ENCODE assay signal across 8 cellular contexts in genomic region chr18:80108739-80109675, GRCh38. TPM values are rescaled to one million over a fixed set of nuclear protein-coding genes. Genes with fewer than 3 reads are reported as not detected.
DNase-seq lines count a peak whose midpoint lies in the region; ATAC-seq and TF ChIP-seq lines count a peak whose summit lies in the region.

Gene ADNP2 (plus strand): TSS chr18:80109262. CDS start chr18:80117543, 8,281 bp downstream.

- H3K27me3 ChIP-seq in adipocyte (replicated peaks; ENCODE audit: control insufficient read depth, insufficient read depth, low read length) = no peaks in the 10 kb centered on the region
- no peaks in the 10 kb centered on the region for H3K27me3 ChIP-seq in upper lobe of right lung

- H3K36me3 ChIP-seq in adipocyte (ENCODE audit: control insufficient read depth, insufficient read depth, low read length, severe bottlenecking) (no peaks in the 10 kb centered on the region), upper lobe of right lung (no peaks in the 10 kb centered on the region)

- H3K9ac ChIP-seq in adipocyte (ENCODE audit: low read length) = peak within 1 kb of the TSS; percentile 80

- TF ChIP-seq CTCF in GM12864 (IDR thresholded peaks at IDR 0.05; ENCODE audit: low read depth, low read length, missing control alignments) (no peak), upper lobe of right lung (IDR thresholded peaks at IDR 0.05) (no peak)

- H3K4me3 ChIP-seq in GM12864 (ENCODE audit: low read depth, low read length) (peak within 1 kb of the TSS; percentile 90), adipocyte (ENCODE audit: low read length) (peak within 1 kb of the TSS; percentile 90), upper lobe of right lung (peak within 1 kb of the TSS; percentile 72)

- intact Hi-C loops in left cardiac atrium (cut with DNase I) (no loop called here), posterior vena cava (cut with DNase I) (loop anchor here in 1 of 2 donors (5.0 kb wide), 1 partner anchor 77 kb away; the partner anchor contains the start of gene RBFA), upper lobe of right lung (cut with DNase I) (no loop called here)

- peak within 1 kb of the TSS; percentile 94 for H3K27ac ChIP-seq in upper lobe of right lung

- DNase-seq in GM12864 (ENCODE audit: low read depth) (peak; percentile 75), NCI-H1105 treated with DMSO at 0.1 percent for 48 hours (lab: John Stamatoyannopoulos, UW) (peak; percentile 76), T follicular helper cell (ENCODE audit: low read depth) (peak; percentile 76), adipocyte (ENCODE audit: low read depth) (peak; percentile 97), left cardiac atrium (peak; percentile 88), posterior vena cava (ENCODE audit: low spot score) (peak; percentile 95), upper lobe of right lung (peak; percentile 89)

- peak; percentile 69 for ATAC-seq in HG02642 (IDR thresholded peaks at IDR 0.05; ENCODE audit: poor library complexity, unreplicated experiment)
- peak; percentile 91 to 95 for ATAC-seq in left cardiac atrium
- peak; percentile 94 for ATAC-seq in upper lobe of right lung

- H3K4me1 ChIP-seq in adipocyte (ENCODE audit: control insufficient read depth, insufficient read depth, low read length) (peaks cover 22% of the 10 kb centered on the region), upper lobe of right lung (peaks cover 16% of the 10 kb centered on the region)

- H3K9me3 ChIP-seq in adipocyte (ENCODE audit: control insufficient read depth, low read length) (no peaks in the 10 kb centered on the region), upper lobe of right lung (no peaks in the 10 kb centered on the region)

RNA-seq across cellular contexts. Expression of gene ADNP2, which starts in this region (rescaled TPM):
- 10 to 100 TPM; 10.0 to 13.7 TPM for total RNA-seq in left cardiac atrium
- total RNA-seq in posterior vena cava = 10 to 100 TPM; 15.3 to 19.6 TPM
- total RNA-seq in upper lobe of right lung = 14.2 TPM

Comparison
In these comparisons a context has a peak if more than half of its experiments do, and no peak if none do; other contexts are left out.
1. Peak in every context shown above with its lines: DNase-seq, ATAC-seq, H3K4me3 ChIP-seq and H3K27ac ChIP-seq.